Comparison of ENCODE assay signal across 11 cellular contexts in genomic region chr4:43244688-43245382, GRCh38.
A peak's percentile ranks its signal among the peaks of the same experiment; 100 is the strongest.
DNase-seq lines count a peak whose midpoint lies in the region; ATAC-seq and TF ChIP-seq lines count a peak whose summit lies in the region.
"Had no signal": no experiment of that assay in that cellular context is flagged by ENCODE, and none has a peak within 500 bp of the region (broad histone marks: within the 10 kb centered on the region; RNA-seq: fewer than 3 reads in every experiment).

No MANE protein-coding gene starts in this region.

- H3K4me1 ChIP-seq in lower lobe of right lung = no peaks in the 10 kb centered on the region

- H3K9me3 ChIP-seq in lower lobe of right lung = no peaks in the 10 kb centered on the region

- no peak overlapping the region for H3K27ac ChIP-seq in lower lobe of right lung
- H3K27ac ChIP-seq: HL-60 had no signal

- intact Hi-C loops in lower lobe of right lung (cut with DNase I) = no loop called here

- no peak for TF ChIP-seq CTCF in lower lobe of right lung (IDR thresholded peaks at IDR 0.05)

- H3K4me3 ChIP-seq in lower lobe of right lung = no peak overlapping the region

- DNase-seq in NCI-H2171 (lab: John Stamatoyannopoulos, UW) = no peak
- no peak for DNase-seq in lower lobe of right lung
- no peak for DNase-seq in NCI-H2107 (lab: John Stamatoyannopoulos, UW)
- no peak for DNase-seq in C1 segment of cervical spinal cord (lab: John Stamatoyannopoulos, UW)
- DNase-seq: activated T-cell treated with anti-CD3 and anti-CD28 coated beads, Interleukin-2, amount 50 U/mL, for 4 hours; NCI-H1694 had no signal

- no peaks in the 10 kb centered on the region for H3K27me3 ChIP-seq in lower lobe of right lung (ENCODE audit: low read depth)

- no peaks in the 10 kb centered on the region for H3K36me3 ChIP-seq in lower lobe of right lung

- ATAC-seq in GM18508 (IDR thresholded peaks at IDR 0.05; ENCODE audit: insufficient read depth, unreplicated experiment) (peak; percentile 99), GM21360 (IDR thresholded peaks at IDR 0.05; ENCODE audit: unreplicated experiment) (peak; percentile 99), HG02970 (IDR thresholded peaks at IDR 0.05; ENCODE audit: low FRiP score, unreplicated experiment) (peak; percentile 95), HG03575 (IDR thresholded peaks at IDR 0.05; ENCODE audit: extremely low read depth, insufficient number of reproducible peaks, low FRiP score, unreplicated experiment) (peak; percentile 98), lower lobe of right lung (no peak)
- ATAC-seq: activated T-cell treated with anti-CD3 and anti-CD28 coated beads, Interleukin-2, amount 50 U/mL, for 4 hours had no signal

Comparison
In these comparisons a context has a peak if more than half of its experiments do, and no peak if none do; other contexts are left out.
1. ATAC-seq: peak in GM18508 (single experiment), GM21360 (single experiment), HG02970 (single experiment) and HG03575 (single experiment); none in lower lobe of right lung (0 of 2).